Comparison of ENCODE assay signal across 9 cellular contexts in genomic region chr1:155128755-155129473, GRCh38. TPM values are rescaled to one million over a fixed set of nuclear protein-coding genes. Genes with fewer than 3 reads are reported as not detected.
A peak's percentile ranks its signal among the peaks of the same experiment; 100 is the strongest.
DNase-seq lines count a peak whose midpoint lies in the region; ATAC-seq and TF ChIP-seq lines count a peak whose summit lies in the region.
"Had no signal": no experiment of that assay in that cellular context is flagged by ENCODE, and none has a peak within 500 bp of the region (broad histone marks: within the 10 kb centered on the region; RNA-seq: fewer than 3 reads in every experiment).

No MANE protein-coding gene starts in this region.

- no peak for DNase-seq in DND-41
- peak; percentile 68 for DNase-seq in SHP77 treated with DMSO at 0.1 percent for 48 hours (lab: John Stamatoyannopoulos, UW)
- DNase-seq in head of caudate nucleus = peak in 41 of 42 donors; percentile 6 to 83 (median 64)
- DNase-seq in ovary = peak in 2 of 5 donors; percentile 26 to 48
- no peak for DNase-seq in 8988T
- DNase-seq in NCI-H1930 (lab: John Stamatoyannopoulos, UW) = no peak
- DNase-seq in brain microvascular endothelial cell = no peak

- no peak for TF ChIP-seq EP300 in ovary (IDR thresholded peaks at IDR 0.05)

- no peak overlapping the region for H2AFZ ChIP-seq in DND-41 (ENCODE audit: low read depth, low read length)

- H3K4me3 ChIP-seq in DND-41 (ENCODE audit: low read depth in 1 of 2, low read length in 2 of 2) = peak overlapping the region in 1 of 2 experiments; percentile 54; a peak in 1 of 4 replicates
- peak overlapping the region; percentile 63 for H3K4me3 ChIP-seq in ovary
- no peak overlapping the region for H3K4me3 ChIP-seq in brain microvascular endothelial cell (ENCODE audit: low read depth, low read length)

- peak overlapping the region; percentile 80 for H3K4me2 ChIP-seq in DND-41 (ENCODE audit: insufficient read depth, low read length)

- H3K9ac ChIP-seq in DND-41 (ENCODE audit: low read depth, low read length) = no peak overlapping the region

- in situ Hi-C loops in brain microvascular endothelial cell (cut with HindIII; ENCODE audit: low pct_ligation_motif_present, low sequenced_read_pairs) = no loop called here

- H4K20me1 ChIP-seq in DND-41 (ENCODE audit: insufficient read depth, low read length) = 0 out of 2 replicates have a peak, but pooled peaks cover 2% of the 10 kb centered on the region

- no peak overlapping the region for H3K27ac ChIP-seq in DND-41 (ENCODE audit: low read length)
- H3K27ac ChIP-seq in ovary = no peak overlapping the region
- H3K27ac ChIP-seq in brain microvascular endothelial cell = no peak overlapping the region
- H3K27ac ChIP-seq: HL-60 had no signal

- H3K36me3 ChIP-seq in DND-41 (ENCODE audit: insufficient read depth, low read length) (no peaks in the 10 kb centered on the region), ovary (no peaks in the 10 kb centered on the region), brain microvascular endothelial cell (replicated peaks) (no peaks in the 10 kb centered on the region)

- H3K4me1 ChIP-seq in DND-41 (ENCODE audit: insufficient read depth, low read length) = peaks cover 29% of the 10 kb centered on the region
- H3K4me1 ChIP-seq in ovary (ENCODE audit: insufficient read depth) = peaks cover 15% of the 10 kb centered on the region

- intact Hi-C loops in head of caudate nucleus (cut with DNase I) = loop anchor here (5.0 kb wide), 1 partner anchor 37 kb away; no protein-coding TSS in a partner anchor
- intact Hi-C loops in ovary (cut with DNase I) = loop anchor here in 2 of 4 donors (5.0 kb wide), 1 partner anchor 37 kb away; no protein-coding TSS in a partner anchor

- ATAC-seq in DND-41 (ENCODE audit: insufficient read depth, low read depth) (no peak), GM18909 (IDR thresholded peaks at IDR 0.05; ENCODE audit: poor library complexity, unreplicated experiment) (no peak)

- no peak for TF ChIP-seq CTCF in DND-41 (IDR thresholded peaks at IDR 0.05; ENCODE audit: borderline replicate concordance, extremely low read depth, low read length, poor library complexity, severe bottlenecking)
- no peak for TF ChIP-seq CTCF in ovary (IDR thresholded peaks at IDR 0.05)
- TF ChIP-seq CTCF in brain microvascular endothelial cell (IDR thresholded peaks at IDR 0.05; ENCODE audit: low read depth, low read length, missing control alignments) = no peak

- H3K27me3 ChIP-seq in DND-41 (ENCODE audit: insufficient read depth, low read length, poor library complexity) (peaks cover 41% of the 10 kb centered on the region), ovary (no peaks in the 10 kb centered on the region), brain microvascular endothelial cell (replicated peaks) (peaks cover 28% of the 10 kb centered on the region)

- H3K9me3 ChIP-seq in DND-41 (ENCODE audit: insufficient read depth, low read length, severe bottlenecking) (no peaks in the 10 kb centered on the region), ovary (no peaks in the 10 kb centered on the region)

- WGBS in ovary, 3 donors = 14 to 21% (median 20%) methylated on average over 14 of the region's 14 CpGs

- H3K79me2 ChIP-seq in DND-41 (ENCODE audit: insufficient read depth, low read length) = no peaks in the 10 kb centered on the region

- no peak for TF ChIP-seq POLR2A in ovary (IDR thresholded peaks at IDR 0.05)

RNA-seq across cellular contexts. Expression of gene EFNA1, which starts 1.2 kb away (rescaled TPM):
- 10 to 100 TPM; 12.1 to 51.6 (median 16.6) TPM for total RNA-seq in ovary
- 10 to 100 TPM; 18.6 to 27.3 TPM for polyA plus RNA-seq in ovary

RNA-seq across cellular contexts. Expression of gene SLC50A1, which starts 6.7 kb away (rescaled TPM):
- 10 to 100 TPM; 10.8 to 31.4 (median 16.8) TPM for total RNA-seq in ovary
- 10 to 100 TPM; 19.7 to 50.2 TPM for polyA plus RNA-seq in ovary

RNA-seq across cellular contexts. Expression of gene DPM3, which starts 11.4 kb away (rescaled TPM):
- total RNA-seq in ovary = 100 to 1,000 TPM in 1 of 7 donors, 10 to 100 TPM in 6; 59.3 to 126 (median 85.5) TPM
- 100 to 1,000 TPM in 1 of 2 donors, under 1 TPM in 1; 0.70 to 168 TPM for polyA plus RNA-seq in ovary

RNA-seq across cellular contexts. Expression of gene KRTCAP2, which starts 44.2 kb away (rescaled TPM):
- 100 to 1,000 TPM in 6 of 7 donors, 10 to 100 TPM in 1; 96.5 to 209 (median 158) TPM for total RNA-seq in ovary
- 100 to 1,000 TPM; 219 to 499 TPM for polyA plus RNA-seq in ovary

RNA-seq across cellular contexts. Expression of gene TRIM46, which starts 44.7 kb away (rescaled TPM):
- total RNA-seq in ovary = under 1 TPM in 6 of 7 donors, not detected in 1; 0.12 to 0.87 (median 0.54) TPM
- under 1 TPM; 0.12 to 0.24 TPM for polyA plus RNA-seq in ovary

Comparison
In these comparisons a context has a peak if more than half of its experiments do, and no peak if none do; other contexts are left out.
1. DNase-seq: peak in SHP77 treated with DMSO at 0.1 percent for 48 hours (single experiment) and head of caudate nucleus (41 of 42); none in DND-41 (single experiment), 8988T (single experiment), NCI-H1930 (0 of 2) and brain microvascular endothelial cell (single experiment).